ENCODE assay signal across 19 cellular contexts in the genomic region with DNA sequence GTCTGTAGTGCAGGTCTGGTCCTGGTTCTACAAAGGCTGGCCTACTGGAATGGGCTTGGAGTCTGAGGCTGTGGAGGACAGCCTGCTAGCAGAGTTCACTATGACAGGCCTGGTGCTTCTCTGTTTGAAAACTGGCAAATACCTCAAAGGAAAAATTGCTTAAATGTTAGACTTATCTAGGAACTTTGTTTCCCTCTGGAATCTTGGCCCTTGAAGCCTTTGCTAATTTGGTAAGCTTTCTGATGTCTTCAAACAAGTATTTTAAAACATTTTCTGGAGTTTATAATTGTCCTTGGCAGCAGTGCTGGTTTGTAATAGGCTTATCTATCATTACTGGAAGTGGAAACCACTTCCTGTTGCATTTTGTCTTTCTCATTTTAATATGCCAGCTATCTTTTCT.
DNase-seq lines count a peak whose midpoint lies in the region; ATAC-seq and TF ChIP-seq lines count a peak whose summit lies in the region.
"Had no signal": no experiment of that assay in that cellular context is flagged by ENCODE, and none has a peak within 500 bp of the region (broad histone marks: within the 10 kb centered on the region; RNA-seq: fewer than 3 reads in every experiment).

No MANE protein-coding gene starts in this region.

- H3K79me2 ChIP-seq in mammary epithelial cell (ENCODE audit: insufficient read depth, low read length): no peaks in the 10 kb centered on the region
- H3K79me2 ChIP-seq: parathyroid adenoma had no signal

- H4K8ac ChIP-seq in IMR-90 (ENCODE audit: low read depth in 2 of 2, low read length in 2 of 2) (peak overlapping the region in 1 of 2 experiments; percentile 30; a peak in 1 of 4 replicates), mesenchymal stem cell (ENCODE audit: low read length) (peak overlapping the region; percentile 21)

- H3K27ac ChIP-seq in IMR-90 (ENCODE audit: insufficient read depth, low read length) (peak overlapping the region; percentile 45; the same call in 1 of the 2 replicates), mesenchymal stem cell (ENCODE audit: low read length, poor library complexity, severe bottlenecking) (no peak overlapping the region), mammary epithelial cell (ENCODE audit: insufficient read depth, low read depth, low read length) (no peak overlapping the region)
- H3K27ac ChIP-seq: left ventricle myocardium inferior, parathyroid adenoma, thyroid gland had no signal

- H4K91ac ChIP-seq in IMR-90 (ENCODE audit: insufficient read depth, low read depth, low read length) (no peak overlapping the region; the same call in 1 of the 2 replicates), mesenchymal stem cell (ENCODE audit: low read length) (no peak overlapping the region)

- no peaks in the 10 kb centered on the region for H3K36me3 ChIP-seq in IMR-90 (ENCODE audit: control insufficient read depth, insufficient read depth, low read length)
- H3K36me3 ChIP-seq in mesenchymal stem cell (ENCODE audit: control insufficient read depth in 1 of 2, insufficient read depth in 2 of 2, low read depth in 1 of 2, low read length in 2 of 2): no peaks in the 10 kb centered on the region
- H3K36me3 ChIP-seq in mammary epithelial cell (ENCODE audit: insufficient read depth, low read length): no peaks in the 10 kb centered on the region
- H3K36me3 ChIP-seq: adrenal gland, left ventricle myocardium inferior, thyroid gland had no signal

- no peak for TF ChIP-seq RAD21 in IMR-90 (IDR thresholded peaks at IDR 0.05; ENCODE audit: low read length)

- H3K9me3 ChIP-seq in IMR-90 (ENCODE audit: control insufficient read depth, insufficient read depth, low read length) (no peaks in the 10 kb centered on the region), mesenchymal stem cell (ENCODE audit: control insufficient read depth, low read length) (peaks cover 5% of the 10 kb centered on the region), T-helper 17 cell (ENCODE audit: control insufficient read depth, low read length, poor library complexity, severe bottlenecking) (no peaks in the 10 kb centered on the region), mammary epithelial cell (replicated peaks; ENCODE audit: insufficient read depth, low read length) (no peaks in the 10 kb centered on the region)
- H3K9me3 ChIP-seq: adrenal gland, thyroid gland had no signal

- no peaks in the 10 kb centered on the region for H4K20me1 ChIP-seq in IMR-90 (ENCODE audit: insufficient read depth, low read length)
- H4K20me1 ChIP-seq in mammary epithelial cell (ENCODE audit: insufficient read depth, low read length): no peaks in the 10 kb centered on the region

- ATAC-seq in IMR-90 (ENCODE audit: low read depth): peak; percentile 65
- ATAC-seq in T-helper 17 cell: no peak
- ATAC-seq: stimulated activated effector memory CD8-positive, alpha-beta T cell treated with anti-CD3 and anti-CD28 coated beads, Interleukin-12 subunit alpha, Interleukin-12 subunit beta, amount 100 ng/mL, for 72 hours had no signal

- POLR2A ChIA-PET in IMR-90 (lab: Charles Lee; ENCODE audit: unreplicated experiment): no interaction called here

- H3K4me1 ChIP-seq in IMR-90 (ENCODE audit: control insufficient read depth, insufficient read depth, low read length): peaks cover 2% of the 10 kb centered on the region; the same call in 1 of the 2 replicates
- no peaks in the 10 kb centered on the region for H3K4me1 ChIP-seq in mesenchymal stem cell (ENCODE audit: control insufficient read depth, insufficient read depth, low read depth, low read length)
- no peaks in the 10 kb centered on the region for H3K4me1 ChIP-seq in mammary epithelial cell (ENCODE audit: insufficient read depth, low read length)
- H3K4me1 ChIP-seq: left ventricle myocardium inferior, parathyroid adenoma, thyroid gland had no signal

- in situ Hi-C loops in IMR-90 (cut with MboI; ENCODE audit: low sequenced_read_pairs) (no loop called here), mammary epithelial cell (cut with MboI; ENCODE audit: low sequenced_read_pairs in 2 of 2) (no loop called here)

- H3K27ac Mint-ChIP-seq in T-helper 17 cell: no peak overlapping the region
- H3K27ac Mint-ChIP-seq: activated CD4-positive, alpha-beta memory T cell treated with anti-CD3 and anti-CD28 coated beads for 36 hours; activated T-helper 1 cell treated with anti-CD3 and anti-CD28 coated beads, Interleukin-12 subunit alpha, Interleukin-12 subunit beta, Interleukin-2, Interleukin-4 antibody, amounts not matched to agents 30 ng/mL and 10 ng/mL and 1 ng/mL, durations not matched to agents 14 hours and 24 hours and 36 hours; stimulated activated effector memory CD8-positive, alpha-beta T cell treated with anti-CD3 and anti-CD28 coated beads, Interleukin-12 subunit alpha, Interleukin-12 subunit beta, amount 100 ng/mL, for 72 hours had no signal

- BruUV-seq in IMR-90 (replicated peaks; lab: Mats Ljungman, UMichigan) (no TSS peak), mammary epithelial cell (replicated peaks; lab: Mats Ljungman, UMichigan) (no TSS peak)

- H2BK15ac ChIP-seq in IMR-90 (ENCODE audit: low read depth, low read length): no peak overlapping the region
- H2BK15ac ChIP-seq in mesenchymal stem cell (ENCODE audit: low read depth, poor library complexity, severe bottlenecking): no peak overlapping the region

- no peak overlapping the region for H2BK5ac ChIP-seq in IMR-90 (ENCODE audit: low read depth, low read length, poor library complexity, severe bottlenecking)
- H2BK5ac ChIP-seq in mesenchymal stem cell (ENCODE audit: low read depth, low read length, poor library complexity, severe bottlenecking): no peak overlapping the region

- no peaks in the 10 kb centered on the region for H3K27me3 ChIP-seq in IMR-90 (ENCODE audit: control insufficient read depth, insufficient read depth, low read length)
- H3K27me3 ChIP-seq in mesenchymal stem cell (ENCODE audit: control insufficient read depth in 1 of 2, insufficient read depth in 1 of 2, low read length in 2 of 2): no peaks in the 10 kb centered on the region
- H3K27me3 ChIP-seq in mammary epithelial cell (ENCODE audit: insufficient read depth, low read length): no peaks in the 10 kb centered on the region
- H3K27me3 ChIP-seq: adrenal gland, thyroid gland had no signal

- H2BK120ac ChIP-seq in IMR-90 (ENCODE audit: low read depth, low read length): no peak overlapping the region
- H2BK120ac ChIP-seq in mesenchymal stem cell (ENCODE audit: low read depth, low read length): no peak overlapping the region

- H3K9ac ChIP-seq in IMR-90 (ENCODE audit: low read depth, low read length) (no peak overlapping the region), mesenchymal stem cell (ENCODE audit: low read length) (no peak overlapping the region), mammary epithelial cell (ENCODE audit: insufficient read depth, low read length) (no peak overlapping the region)
- H3K9ac ChIP-seq: parathyroid adenoma had no signal

- H3K36me3 Mint-ChIP-seq in T-helper 17 cell (ENCODE audit: low read depth): no peaks in the 10 kb centered on the region
- H3K36me3 Mint-ChIP-seq: activated CD4-positive, alpha-beta memory T cell treated with anti-CD3 and anti-CD28 coated beads for 36 hours; stimulated activated effector memory CD8-positive, alpha-beta T cell treated with anti-CD3 and anti-CD28 coated beads, Interleukin-12 subunit alpha, Interleukin-12 subunit beta, amount 100 ng/mL, for 72 hours had no signal

- H3K56ac ChIP-seq in IMR-90 (ENCODE audit: extremely low read depth, insufficient read depth, low read length): no peak overlapping the region

- no peak overlapping the region for H2AFZ ChIP-seq in IMR-90 (replicated peaks; ENCODE audit: low read length, poor library complexity)
- no peak overlapping the region for H2AFZ ChIP-seq in mesenchymal stem cell (ENCODE audit: low read depth, low read length)
- H2AFZ ChIP-seq in mammary epithelial cell (ENCODE audit: low read depth, low read length): no peak overlapping the region
- H2AFZ ChIP-seq: parathyroid adenoma had no signal

- peaks cover 10% of the 10 kb centered on the region for H3K4me1 Mint-ChIP-seq in T-helper 17 cell

- no peak overlapping the region for H2BK12ac ChIP-seq in mesenchymal stem cell (ENCODE audit: low read length in 2 of 2)

- H3K9me1 ChIP-seq in IMR-90 (ENCODE audit: insufficient read depth, low read length): no peaks in the 10 kb centered on the region

- CTCF ChIA-PET in IMR-90 (lab: Yijun Ruan, JAX) (interaction anchor here (1.1 kb wide), 1 partner anchor 11 kb away, joined by 3 read pairs; no protein-coding TSS in a partner anchor), mammary epithelial cell (lab: Charles Lee; ENCODE audit: low non-redundant PET) (no interaction called here)

- H2AK9ac ChIP-seq in IMR-90 (replicated peaks; ENCODE audit: low read depth, low read length, poor library complexity): no peak overlapping the region

- no peak overlapping the region for H3K4me3 Mint-ChIP-seq in T-helper 17 cell
- H3K4me3 Mint-ChIP-seq: activated CD4-positive, alpha-beta memory T cell treated with anti-CD3 and anti-CD28 coated beads for 36 hours; activated T-helper 1 cell treated with anti-CD3 and anti-CD28 coated beads, Interleukin-12 subunit alpha, Interleukin-12 subunit beta, Interleukin-2, Interleukin-4 antibody, amounts not matched to agents 30 ng/mL and 10 ng/mL and 1 ng/mL, durations not matched to agents 14 hours and 24 hours and 36 hours; stimulated activated effector memory CD8-positive, alpha-beta T cell treated with anti-CD3 and anti-CD28 coated beads, Interleukin-12 subunit alpha, Interleukin-12 subunit beta, amount 100 ng/mL, for 72 hours had no signal

- H3K4me3 ChIP-seq in AG09309 (ENCODE audit: control insufficient read depth, low read depth, low read length) (no peak overlapping the region), IMR-90 (ENCODE audit: insufficient read depth, low read depth, low read length) (no peak overlapping the region), mesenchymal stem cell (ENCODE audit: insufficient read depth in 1 of 2, low read depth in 1 of 2, low read length in 2 of 2) (no peak overlapping the region), mammary epithelial cell (replicated peaks in 1 of 3; ENCODE audit: insufficient read depth in 1 of 3, low read depth in 2 of 3, low read length in 3 of 3) (no peak overlapping the region)
- H3K4me3 ChIP-seq: adrenal gland, left ventricle myocardium inferior, thyroid gland had no signal

- TF ChIP-seq CTCF in AG09309 (IDR thresholded peaks at IDR 0.05; ENCODE audit: control insufficient read depth, insufficient read depth, low read depth, low read length, missing control alignments): no peak
- no peak for TF ChIP-seq CTCF in IMR-90 (conservative IDR thresholded peaks at IDR 0.05; ENCODE audit: low read depth, low read length)
- TF ChIP-seq CTCF in mammary epithelial cell (conservative IDR thresholded peaks at IDR 0.05 in 1 of 2, IDR thresholded peaks at IDR 0.05 in 1 of 2; ENCODE audit: extremely low read depth in 1 of 2, insufficient read depth in 1 of 2, low read depth in 1 of 2, low read length in 2 of 2): no peak

- TF ChIP-seq POLR2A in IMR-90 (IDR thresholded peaks at IDR 0.05; ENCODE audit: low read depth, low read length): no peak

- 0 out of 2 replicates have a peak overlapping the region, but pooled peaks have one; percentile 22 for H3K4ac ChIP-seq in IMR-90 (ENCODE audit: low read depth, low read length)
- no peak overlapping the region for H3K4ac ChIP-seq in mesenchymal stem cell (ENCODE audit: low read depth in 1 of 2, low read length in 2 of 2)

- no peak overlapping the region for H4K5ac ChIP-seq in IMR-90 (ENCODE audit: low read depth, low read length)

- H2AK5ac ChIP-seq in IMR-90 (ENCODE audit: low read depth, low read length) (no peak overlapping the region), mesenchymal stem cell (ENCODE audit: low read length, severe bottlenecking) (no peak overlapping the region)

- no peak overlapping the region for H2BK20ac ChIP-seq in IMR-90 (ENCODE audit: low read depth, low read length)

- no peak overlapping the region; the same call in 1 of the 2 replicates for H3K14ac ChIP-seq in IMR-90 (replicated peaks; ENCODE audit: low read depth, low read length)
- H3K14ac ChIP-seq in mesenchymal stem cell (ENCODE audit: low read length in 2 of 2): no peak overlapping the region

- H3K23ac ChIP-seq in IMR-90 (ENCODE audit: low read depth, low read length) (no peak overlapping the region), mesenchymal stem cell (ENCODE audit: low read length in 2 of 2) (no peak overlapping the region)

- dilution Hi-C loops in IMR-90 (cut with HindIII; ENCODE audit: low sequenced_read_pairs, unreplicated experiment) (no loop called here), mammary epithelial cell (cut with HindIII; ENCODE audit: low sequenced_read_pairs) (no loop called here)

- DNase-seq in AG09309 (ENCODE audit: low read depth) (peak; percentile 16), IMR-90 (peak; percentile 30), amniotic epithelial cell (ENCODE audit: low read depth) (peak; percentile 79), mesenchymal stem cell (peak; percentile 36), pons (ENCODE audit: low spot score) (no peak), NCI-H524 (lab: John Stamatoyannopoulos, UW) (no peak), T-helper 17 cell (no peak), mammary epithelial cell (no peak)
- DNase-seq: activated CD4-positive, alpha-beta memory T cell treated with anti-CD3 and anti-CD28 coated beads for 36 hours; C1 segment of cervical spinal cord; DMS153; left ventricle myocardium inferior; NCI-H1048; NCI-H2171; thyroid gland had no signal

- no peak overlapping the region for H3K4me2 ChIP-seq in IMR-90 (ENCODE audit: low read depth, low read length)
- H3K4me2 ChIP-seq in mesenchymal stem cell (ENCODE audit: low read length, poor library complexity, severe bottlenecking): no peak overlapping the region
- no peak overlapping the region for H3K4me2 ChIP-seq in mammary epithelial cell (ENCODE audit: insufficient read depth, low read depth, low read length)

- no peaks in the 10 kb centered on the region for H3K27me3 Mint-ChIP-seq in T-helper 17 cell
- H3K27me3 Mint-ChIP-seq: activated CD4-positive, alpha-beta memory T cell treated with anti-CD3 and anti-CD28 coated beads for 36 hours had no signal

- H3K18ac ChIP-seq in IMR-90 (ENCODE audit: low read depth, low read length) (no peak overlapping the region), mesenchymal stem cell (ENCODE audit: low read depth in 1 of 2, low read length in 2 of 2) (peak overlapping the region in 1 of 2 experiments; percentile 28)

- intact Hi-C loops in IMR-90 (cut with micrococcal nuclease): no loop called here
- intact Hi-C loops in mammary epithelial cell (cut with micrococcal nuclease): no loop called here

- H3K79me1 ChIP-seq in IMR-90 (ENCODE audit: low read depth in 1 of 2, low read length in 2 of 2) (no peaks in the 10 kb centered on the region), mesenchymal stem cell (replicated peaks; ENCODE audit: low read length, poor library complexity, severe bottlenecking) (no peaks in the 10 kb centered on the region)

Comparison
In these comparisons a context has a peak if more than half of its experiments do, and no peak if none do; other contexts are left out.
1. DNase-seq: peak in AG09309 (single experiment), IMR-90 (single experiment), amniotic epithelial cell (single experiment) and mesenchymal stem cell (single experiment); none in pons (single experiment), NCI-H524 (0 of 2), T-helper 17 cell (0 of 3) and mammary epithelial cell (single experiment).